Comparison of ENCODE assay signal across 13 cellular contexts in genomic region chr18:23963443-23964185, GRCh38. TPM values are rescaled to one million over a fixed set of nuclear protein-coding genes. Genes with fewer than 3 reads are reported as not detected.
A peak's percentile ranks its signal among the peaks of the same experiment; 100 is the strongest.
DNase-seq lines count a peak whose midpoint lies in the region; ATAC-seq and TF ChIP-seq lines count a peak whose summit lies in the region.
"Had no signal": no experiment of that assay in that cellular context is flagged by ENCODE, and none has a peak within 500 bp of the region (broad histone marks: within the 10 kb centered on the region; RNA-seq: fewer than 3 reads in every experiment).

No MANE protein-coding gene starts in this region.

- H3K9me3 Mint-ChIP-seq in activated T-helper 17 cell treated with anti-CD3 and anti-CD28 coated beads, Interleukin-2, amount 50 U/mL, for 72 hours = no peaks in the 10 kb centered on the region
- H3K9me3 Mint-ChIP-seq in osteocyte (ENCODE audit: unreplicated experiment) = no peaks in the 10 kb centered on the region
- H3K9me3 Mint-ChIP-seq: mesothelial cell of epicardium had no signal

- H3K27ac ChIP-seq in gastrocnemius medialis = no peak overlapping the region
- H3K27ac ChIP-seq: heart right ventricle, psoas muscle had no signal

- no peaks in the 10 kb centered on the region for H3K36me3 ChIP-seq in gastrocnemius medialis
- H3K36me3 ChIP-seq: heart right ventricle had no signal

- no peaks in the 10 kb centered on the region for H3K4me1 ChIP-seq in gastrocnemius medialis
- H3K4me1 ChIP-seq: psoas muscle had no signal

- no peak for TF ChIP-seq CTCF in osteocyte (IDR thresholded peaks at IDR 0.05)
- no peak for TF ChIP-seq CTCF in gastrocnemius medialis (IDR thresholded peaks at IDR 0.05 in 4 of 5, conservative IDR thresholded peaks at IDR 0.05 in 1 of 5)

- H3K4me3 ChIP-seq in gastrocnemius medialis = no peak overlapping the region
- H3K4me3 ChIP-seq: heart right ventricle, psoas muscle had no signal

- no peaks in the 10 kb centered on the region for H3K27me3 ChIP-seq in gastrocnemius medialis
- H3K27me3 ChIP-seq: heart right ventricle had no signal

- intact Hi-C loops in gastrocnemius medialis (cut with DNase I; ENCODE audit: low total_unique reads) = loop anchor here (10.0 kb wide), 1 partner anchor 151 kb away; no protein-coding TSS in a partner anchor

- no peaks in the 10 kb centered on the region for H3K36me3 Mint-ChIP-seq in activated T-helper 17 cell treated with anti-CD3 and anti-CD28 coated beads, Interleukin-2, amount 50 U/mL, for 72 hours (ENCODE audit: low read depth)
- no peaks in the 10 kb centered on the region for H3K36me3 Mint-ChIP-seq in osteocyte (ENCODE audit: unreplicated experiment)
- H3K36me3 Mint-ChIP-seq: mesothelial cell of epicardium had no signal

- ATAC-seq in activated T-helper 17 cell treated with anti-CD3 and anti-CD28 coated beads, Interleukin-2, amount 50 U/mL, for 72 hours (replicated peaks) = no peak
- ATAC-seq in gastrocnemius medialis = no peak
- ATAC-seq in GM21619 (IDR thresholded peaks at IDR 0.05; ENCODE audit: unreplicated experiment) = no peak
- ATAC-seq: psoas muscle had no signal

- H3K27me3 Mint-ChIP-seq in activated T-helper 17 cell treated with anti-CD3 and anti-CD28 coated beads, Interleukin-2, amount 50 U/mL, for 72 hours = no peaks in the 10 kb centered on the region
- peaks cover 34% of the 10 kb centered on the region for H3K27me3 Mint-ChIP-seq in osteocyte (ENCODE audit: unreplicated experiment)

- H3K4me3 Mint-ChIP-seq in activated T-helper 17 cell treated with anti-CD3 and anti-CD28 coated beads, Interleukin-2, amount 50 U/mL, for 72 hours = peak overlapping the region; percentile 43
- no peak overlapping the region for H3K4me3 Mint-ChIP-seq in osteocyte (ENCODE audit: unreplicated experiment)
- H3K4me3 Mint-ChIP-seq: mesothelial cell of epicardium had no signal

- peaks cover 26% of the 10 kb centered on the region for H3K4me1 Mint-ChIP-seq in activated T-helper 17 cell treated with anti-CD3 and anti-CD28 coated beads, Interleukin-2, amount 50 U/mL, for 72 hours
- H3K4me1 Mint-ChIP-seq in osteocyte (ENCODE audit: unreplicated experiment) = no peaks in the 10 kb centered on the region

- TF ChIP-seq POLR2A in gastrocnemius medialis (IDR thresholded peaks at IDR 0.05) = no peak

- no peaks in the 10 kb centered on the region for H3K9me3 ChIP-seq in gastrocnemius medialis
- H3K9me3 ChIP-seq: heart right ventricle, psoas muscle had no signal

- in situ Hi-C loops in gastrocnemius medialis (cut with MboI; ENCODE audit: low sequenced_read_pairs in 4 of 4) = no loop called here

- H3K27ac Mint-ChIP-seq in activated T-helper 17 cell treated with anti-CD3 and anti-CD28 coated beads, Interleukin-2, amount 50 U/mL, for 72 hours = peak overlapping the region; percentile 69
- H3K27ac Mint-ChIP-seq in osteocyte (ENCODE audit: unreplicated experiment) = no peak overlapping the region
- H3K27ac Mint-ChIP-seq: mesothelial cell of epicardium had no signal

- peak; percentile 37 for DNase-seq in NCI-H510A treated with DMSO at 0.1 percent for 48 hours (lab: John Stamatoyannopoulos, UW)
- no peak for DNase-seq in NCI-H510A (lab: John Stamatoyannopoulos, UW)
- peak; percentile 94 for DNase-seq in NCI-H146 treated with DMSO at 0.1 percent for 48 hours (lab: John Stamatoyannopoulos, UW; ENCODE audit: unreplicated experiment)
- peak; percentile 15 for DNase-seq in osteocyte (ENCODE audit: extremely low spot score, unreplicated experiment)
- DNase-seq in gastrocnemius medialis = no peak
- DNase-seq in AG20443 (ENCODE audit: low spot score) = no peak
- DNase-seq: anterior cingulate cortex, heart right ventricle, NCI-H345, psoas muscle had no signal

RNA-seq across cellular contexts. Expression of gene TTC39C, which starts 50.9 kb away (rescaled TPM):
- 10 to 100 TPM; 59.6 to 76.7 TPM for total RNA-seq in activated T-helper 17 cell treated with anti-CD3 and anti-CD28 coated beads, Interleukin-2, amount 50 U/mL, for 72 hours
- total RNA-seq in osteocyte (10.9 and 11.2 TPM in 2 replicates), gastrocnemius medialis (1 to 10 TPM in 3 of 4 donors, under 1 TPM in 1; 0.71 to 1.8 (median 1.5) TPM)

Comparison
In these comparisons a context has a peak if more than half of its experiments do, and no peak if none do; other contexts are left out.
1. DNase-seq: peak in NCI-H510A treated with DMSO at 0.1 percent for 48 hours (single experiment), NCI-H146 treated with DMSO at 0.1 percent for 48 hours (single experiment) and osteocyte (single experiment); none in NCI-H510A (single experiment), gastrocnemius medialis (0 of 2) and AG20443 (single experiment).